28 cellular contexts compared by ENCODE assay signal in genomic region chr10:71007516-71007915, GRCh38.
"Had no signal": no experiment of that assay in that cellular context is flagged by ENCODE, and none has a peak within 500 bp of the region (broad histone marks: within the 10 kb centered on the region; RNA-seq: fewer than 3 reads in every experiment).

No MANE protein-coding gene starts in this region.

- H3K36me3 Mint-ChIP-seq: naive B cell; naive thymus-derived CD8-positive, alpha-beta T cell; natural killer cell treated with Interleukin-12 subunit alpha and Interleukin-12 subunit beta and Interleukin-15 and Interleukin-18, amount 100 ng/mL, for 72 hours; stimulated activated effector memory CD8-positive, alpha-beta T cell treated with anti-CD3 and anti-CD28 coated beads, Interleukin-12 subunit alpha, Interleukin-12 subunit beta, amount 100 ng/mL, for 72 hours; stimulated activated naive B cell treated with anti-CD40 and anti-IgM and Interleukin-4, amounts not matched to agents 10 μg/mL and 1 μg/mL and 100 μg/mL, for 72 hours had no signal

- H3K4me1 ChIP-seq: pancreas, psoas muscle, stomach, thyroid gland, tibial nerve, upper lobe of left lung, vagina had no signal

- H3K27ac ChIP-seq: neutrophil, pancreas, psoas muscle, skin epidermis, stomach, thoracic aorta, thyroid gland, tibial nerve, upper lobe of left lung, vagina had no signal

- H3K27me3 Mint-ChIP-seq: stimulated activated naive CD8-positive, alpha-beta T cell treated with anti-CD3 and anti-CD28 coated beads, Interleukin-15, Interleukin-2, amounts not matched to agents 100 ng/mL and 50 ng/mL, for 24 hours had no signal

- DNase-seq: naive B cell; naive thymus-derived CD8-positive, alpha-beta T cell; nephron progenitor cell; nucleus accumbens; pancreas; psoas muscle; right cardiac atrium; stimulated activated CD4-positive, alpha-beta T cell treated with anti-CD3 and anti-CD28 coated beads, Interleukin-15, amount 100 ng/mL, for 24 hours; stimulated activated CD4-positive, alpha-beta T cell treated with anti-CD3 and anti-CD28 coated beads, Interleukin-2, amount 100 ng/mL, for 24 hours; stimulated activated CD4-positive, alpha-beta T cell treated with anti-CD3 and anti-CD28 coated beads, Interleukin-2, amount 100 ng/mL, for 48 hours; stimulated activated CD4-positive, alpha-beta T cell treated with anti-CD3 and anti-CD28 coated beads, Interleukin-4, amount 100 ng/mL, for 24 hours; stimulated activated naive B cell treated with anti-CD40 and anti-IgM and Interleukin-4, amounts not matched to agents 10 μg/mL and 1 μg/mL and 100 μg/mL, for 72 hours; stimulated activated naive CD4-positive, alpha-beta T cell treated with Interleukin-2 at 50 U/mL for 16 hours; stomach; thyroid gland; trophoblast cell; upper lobe of left lung had no signal

- H3K4me1 Mint-ChIP-seq: naive B cell; stimulated activated effector memory CD8-positive, alpha-beta T cell treated with anti-CD3 and anti-CD28 coated beads, Interleukin-12 subunit alpha, Interleukin-12 subunit beta, amount 100 ng/mL, for 72 hours; stimulated activated naive B cell treated with anti-CD40 and anti-IgM and Interleukin-4, amounts not matched to agents 10 μg/mL and 1 μg/mL and 100 μg/mL, for 72 hours had no signal

- H3K4me3 ChIP-seq: pancreas, psoas muscle, skin epidermis, smooth muscle cell, stomach, thoracic aorta, thyroid gland, tibial nerve, upper lobe of left lung, vagina had no signal

- H3K4me2 ChIP-seq: smooth muscle cell had no signal

- H3K36me3 ChIP-seq: neutrophil, pancreas, stomach, thoracic aorta, thyroid gland, tibial nerve, upper lobe of left lung, vagina had no signal

- H3K27ac Mint-ChIP-seq: naive B cell; naive thymus-derived CD8-positive, alpha-beta T cell; natural killer cell treated with Interleukin-12 subunit alpha and Interleukin-12 subunit beta and Interleukin-15 and Interleukin-18, amount 100 ng/mL, for 72 hours; nephron progenitor cell; progenitor cell of endocrine pancreas; stimulated activated effector memory CD8-positive, alpha-beta T cell treated with anti-CD3 and anti-CD28 coated beads, Interleukin-12 subunit alpha, Interleukin-12 subunit beta, amount 100 ng/mL, for 72 hours; stimulated activated naive B cell treated with anti-CD40 and anti-IgM and Interleukin-4, amounts not matched to agents 10 μg/mL and 1 μg/mL and 100 μg/mL, for 72 hours; stimulated activated naive CD8-positive, alpha-beta T cell treated with anti-CD3 and anti-CD28 coated beads, Interleukin-15, Interleukin-2, amounts not matched to agents 100 ng/mL and 50 ng/mL, for 24 hours had no signal

- H3K4me3 Mint-ChIP-seq: naive B cell; naive thymus-derived CD8-positive, alpha-beta T cell; natural killer cell treated with Interleukin-12 subunit alpha and Interleukin-12 subunit beta and Interleukin-15 and Interleukin-18, amount 100 ng/mL, for 72 hours; nephron progenitor cell; neural crest cell; stimulated activated effector memory CD8-positive, alpha-beta T cell treated with anti-CD3 and anti-CD28 coated beads, Interleukin-12 subunit alpha, Interleukin-12 subunit beta, amount 100 ng/mL, for 72 hours; stimulated activated naive B cell treated with anti-CD40 and anti-IgM and Interleukin-4, amounts not matched to agents 10 μg/mL and 1 μg/mL and 100 μg/mL, for 72 hours; stimulated activated naive CD8-positive, alpha-beta T cell treated with anti-CD3 and anti-CD28 coated beads, Interleukin-15, Interleukin-2, amounts not matched to agents 100 ng/mL and 50 ng/mL, for 24 hours had no signal

- H3K9me3 ChIP-seq: neutrophil, pancreas, psoas muscle, stomach, thoracic aorta, thyroid gland, tibial nerve, upper lobe of left lung, vagina had no signal

- H3K9me3 Mint-ChIP-seq: naive thymus-derived CD8-positive, alpha-beta T cell; natural killer cell treated with Interleukin-12 subunit alpha and Interleukin-12 subunit beta and Interleukin-15 and Interleukin-18, amount 100 ng/mL, for 72 hours; nephron progenitor cell; neural crest cell; stimulated activated effector memory CD8-positive, alpha-beta T cell treated with anti-CD3 and anti-CD28 coated beads, Interleukin-12 subunit alpha, Interleukin-12 subunit beta, amount 100 ng/mL, for 72 hours; stimulated activated naive B cell treated with anti-CD40 and anti-IgM and Interleukin-4, amounts not matched to agents 10 μg/mL and 1 μg/mL and 100 μg/mL, for 72 hours; stimulated activated naive CD8-positive, alpha-beta T cell treated with anti-CD3 and anti-CD28 coated beads, Interleukin-15, Interleukin-2, amounts not matched to agents 100 ng/mL and 50 ng/mL, for 24 hours had no signal

- H3K27me3 ChIP-seq: neutrophil, pancreas, thyroid gland, upper lobe of left lung, vagina had no signal
